25 cellular contexts compared by ENCODE assay signal in genomic region chr15:97995192-97995591, GRCh38. TPM values are rescaled to one million over a fixed set of nuclear protein-coding genes. Genes with fewer than 3 reads are reported as not detected.
DNase-seq lines count a peak whose midpoint lies in the region; ATAC-seq and TF ChIP-seq lines count a peak whose summit lies in the region.
"Had no signal": no experiment of that assay in that cellular context is flagged by ENCODE, and none has a peak within 500 bp of the region (broad histone marks: within the 10 kb centered on the region; RNA-seq: fewer than 3 reads in every experiment).

No MANE protein-coding gene starts in this region.

- H3K36me3 ChIP-seq in PC-3 (ENCODE audit: low read depth, low read length): no peaks in the 10 kb centered on the region
- no peaks in the 10 kb centered on the region for H3K36me3 ChIP-seq in duodenal mucosa (ENCODE audit: control insufficient read depth in 1 of 2, insufficient read depth in 2 of 2, low read length in 2 of 2)
- no peaks in the 10 kb centered on the region for H3K36me3 ChIP-seq in right lobe of liver
- H3K36me3 ChIP-seq: spleen, thoracic aorta had no signal

- H3K4me3 Mint-ChIP-seq in T-cell: peak overlapping the region in 1 of 3 donors; percentile 12
- H3K4me3 Mint-ChIP-seq: activated CD8-positive, alpha-beta memory T cell treated with anti-CD3 and anti-CD28 coated beads, Interleukin-2, amount 10 ng/mL, durations not matched to agents 7 days and 5 days; activated naive CD4-positive, alpha-beta T cell treated with anti-CD3 and anti-CD28 coated beads for 36 hours; endodermal cell had no signal

- intact Hi-C loops in PC-3 (cut with micrococcal nuclease): no loop called here
- intact Hi-C loops in right lobe of liver (cut with DNase I): no loop called here

- TF ChIP-seq CTCF in PC-3 (conservative IDR thresholded peaks at IDR 0.05; ENCODE audit: low read depth, low read length) (no peak), right lobe of liver (IDR thresholded peaks at IDR 0.05) (no peak)

- POLR2A ChIA-PET in PC-3 (lab: Charles Lee; ENCODE audit: unreplicated experiment) (no interaction called here), T-cell (lab: Charles Lee) (no interaction called here)

- no peak overlapping the region for H2AFZ ChIP-seq in PC-3 (ENCODE audit: low read length)

- H3K4me1 ChIP-seq in PC-3 (ENCODE audit: insufficient read depth, low read length) (peaks cover 32% of the 10 kb centered on the region), duodenal mucosa (ENCODE audit: control insufficient read depth in 1 of 2, insufficient read depth in 2 of 2, low read length in 2 of 2) (peaks cover 20 to 22% of the 10 kb centered on the region in 2 donors), right lobe of liver (peaks cover 0 to 13% (median 5%) of the 10 kb centered on the region in 4 donors)

- no TSS peak for BruUV-seq in PC-3 (replicated peaks; lab: Mats Ljungman, UMichigan)

- H3K27me3 Mint-ChIP-seq in T-cell: no peaks in the 10 kb centered on the region
- H3K27me3 Mint-ChIP-seq: activated CD8-positive, alpha-beta memory T cell treated with anti-CD3 and anti-CD28 coated beads, Interleukin-2, amount 10 ng/mL, durations not matched to agents 7 days and 5 days; CD4-positive, alpha-beta memory T cell had no signal

- peak overlapping the region; percentile 64 for H3K4me2 ChIP-seq in PC-3 (ENCODE audit: low read length)

- H3K4me1 Mint-ChIP-seq in T-cell: peaks cover 12 to 16% (median 15%) of the 10 kb centered on the region in 3 donors
- H3K4me1 Mint-ChIP-seq: activated CD8-positive, alpha-beta memory T cell treated with anti-CD3 and anti-CD28 coated beads, Interleukin-2, amount 10 ng/mL, durations not matched to agents 7 days and 5 days; endodermal cell had no signal

- no peaks in the 10 kb centered on the region for H3K79me2 ChIP-seq in PC-3 (ENCODE audit: low read length)

- 24% methylated on average over 3 of the region's 3 CpGs for WGBS in right lobe of liver (ENCODE audit: insufficient coverage, low coverage, low lambda C conversion rate, missing lambda C conversion rate)

- DNase-seq in PC-3: peak; percentile 61
- DNase-seq in right lobe of liver: no peak
- no peak for DNase-seq in SW480 (ENCODE audit: low spot score)
- no peak for DNase-seq in T-cell
- DNase-seq: activated CD4-positive, alpha-beta T cell treated with anti-CD3 and anti-CD28 coated beads, Interleukin-2, amount 50 U/mL, for 1 hour; activated CD8-positive, alpha-beta memory T cell treated with anti-CD3 and anti-CD28 coated beads, Interleukin-2, amount 10 ng/mL, durations not matched to agents 7 days and 5 days; activated naive CD4-positive, alpha-beta T cell treated with anti-CD3 and anti-CD28 coated beads for 36 hours; activated T-cell treated with anti-CD3 and anti-CD28 coated beads, Interleukin-2, amount 50 U/mL, for 72 hours; CD4-positive, alpha-beta memory T cell; endodermal cell; glutamatergic neuron; H7; NCI-H187 treated with DMSO at 0.1 percent for 48 hours; NCI-H2227 treated with DMSO at 0.1 percent for 48 hours; NCI-H774; spleen; stimulated activated CD4-positive, alpha-beta T cell treated with anti-CD3 and anti-CD28 coated beads, Interleukin-4, amount 100 ng/mL, for 24 hours; stimulated activated naive CD4-positive, alpha-beta T cell; T1000 had no signal

- H3K4me3 ChIP-seq in PC-3 (ENCODE audit: low read length): peak overlapping the region; percentile 38; the same call in 1 of the 2 replicates
- peak overlapping the region; percentile 0 to 12 for H3K4me3 ChIP-seq in duodenal mucosa (ENCODE audit: low read depth in 1 of 2, low read length in 2 of 2)
- H3K4me3 ChIP-seq in right lobe of liver: no peak overlapping the region
- H3K4me3 ChIP-seq: coronary artery, K562, spleen, thoracic aorta had no signal

- H3F3A ChIP-seq in PC-3 (ENCODE audit: low read length, unreplicated experiment): no peaks in the 10 kb centered on the region

- no peaks in the 10 kb centered on the region for H3K36me3 Mint-ChIP-seq in T-cell
- H3K36me3 Mint-ChIP-seq: activated CD8-positive, alpha-beta memory T cell treated with anti-CD3 and anti-CD28 coated beads, Interleukin-2, amount 10 ng/mL, durations not matched to agents 7 days and 5 days; CD4-positive, alpha-beta memory T cell had no signal

- H3K9ac ChIP-seq in PC-3 (ENCODE audit: low read length) (peak overlapping the region; percentile 38; the same call in 1 of the 2 replicates), duodenal mucosa (ENCODE audit: low read depth in 1 of 2, low read length in 2 of 2) (no peak overlapping the region)

- H3K9me3 ChIP-seq in PC-3 (ENCODE audit: low read length) (no peaks in the 10 kb centered on the region), duodenal mucosa (ENCODE audit: control insufficient read depth in 1 of 2, low read length in 2 of 2) (no peaks in the 10 kb centered on the region), right lobe of liver (no peaks in the 10 kb centered on the region)
- H3K9me3 ChIP-seq: spleen, thoracic aorta had no signal

- CTCF ChIA-PET in PC-3 (lab: Charles Lee) (no interaction called here), T-cell (lab: Charles Lee) (no interaction called here)

- H3K9me2 ChIP-seq in PC-3 (replicated peaks; ENCODE audit: low read length): no peaks in the 10 kb centered on the region

- H3K27ac ChIP-seq in PC-3 (ENCODE audit: low read length): peak overlapping the region; percentile 70
- H3K27ac ChIP-seq in duodenal mucosa (ENCODE audit: low read depth, low read length): no peak overlapping the region
- H3K27ac ChIP-seq in right lobe of liver: peak overlapping the region in 1 of 3 donors; percentile 54
- H3K27ac ChIP-seq: coronary artery, thoracic aorta had no signal

- H3K9me3 Mint-ChIP-seq in T-cell: peaks cover 0 to 3% (median 0%) of the 10 kb centered on the region in 3 donors
- H3K9me3 Mint-ChIP-seq: activated naive CD4-positive, alpha-beta T cell treated with anti-CD3 and anti-CD28 coated beads for 36 hours; endodermal cell had no signal

- no peaks in the 10 kb centered on the region for H4K20me1 ChIP-seq in PC-3 (ENCODE audit: low read length)

- no peak overlapping the region for H3K27ac Mint-ChIP-seq in T-cell
- H3K27ac Mint-ChIP-seq: activated CD8-positive, alpha-beta memory T cell treated with anti-CD3 and anti-CD28 coated beads, Interleukin-2, amount 10 ng/mL, durations not matched to agents 7 days and 5 days; activated naive CD4-positive, alpha-beta T cell treated with anti-CD3 and anti-CD28 coated beads for 36 hours; activated T-cell treated with anti-CD3 and anti-CD28 coated beads, Interleukin-2, amount 50 U/mL, for 72 hours; endodermal cell had no signal

- ATAC-seq in PC-3 (no peak), right lobe of liver (peak; percentile 64 to 86 (median 78)), HG03159 (IDR thresholded peaks at IDR 0.05; ENCODE audit: unreplicated experiment) (no peak), GM21381 (IDR thresholded peaks at IDR 0.05; ENCODE audit: unreplicated experiment) (no peak), T-cell (replicated peaks in 1 of 4) (no peak)
- ATAC-seq: activated CD8-positive, alpha-beta memory T cell treated with anti-CD3 and anti-CD28 coated beads, Interleukin-2, amount 10 ng/mL, durations not matched to agents 7 days and 5 days; activated T-cell treated with anti-CD3 and anti-CD28 coated beads, Interleukin-2, amount 50 U/mL, for 72 hours; K562 had no signal

- H3K27me3 ChIP-seq in PC-3 (ENCODE audit: low read length) (no peaks in the 10 kb centered on the region), duodenal mucosa (ENCODE audit: control insufficient read depth in 1 of 2, insufficient read depth in 2 of 2, low read length in 2 of 2) (no peaks in the 10 kb centered on the region), right lobe of liver (no peaks in the 10 kb centered on the region)
- H3K27me3 ChIP-seq: spleen had no signal

- TF ChIP-seq POLR2A in right lobe of liver (IDR thresholded peaks at IDR 0.05): no peak

RNA-seq across cellular contexts. Expression of gene ARRDC4, which starts 34.7 kb away (rescaled TPM):
- total RNA-seq in PC-3 (2014; rRNA removed) (7.1 TPM in 2 replicates), right lobe of liver (10 to 100 TPM in 3 of 6 experiments, 1 to 10 TPM in 3; 5.0 to 17.4 (median 12.7) TPM), T-cell (1 to 10 TPM in 4 of 5 donors, under 1 TPM in 1; 0.79 to 2.1 (median 1.7) TPM)

Comparison
In these comparisons a context has a peak if more than half of its experiments do, and no peak if none do; other contexts are left out.
1. ATAC-seq: peak in right lobe of liver (4 of 4); none in PC-3 (single experiment), HG03159 (single experiment), GM21381 (single experiment) and T-cell (0 of 4).
2. H3K4me3 ChIP-seq: peak in PC-3 (single experiment) and duodenal mucosa (2 of 2); none in right lobe of liver (0 of 3).